Comparison of ENCODE assay signal across 6 cellular contexts in genomic region chr1:1068374-1069060, GRCh38. TPM values are rescaled to one million over a fixed set of nuclear protein-coding genes. Genes with fewer than 3 reads are reported as not detected.
DNase-seq lines count a peak whose midpoint lies in the region; ATAC-seq, FAIRE-seq and TF ChIP-seq lines count a peak whose summit lies in the region.

No MANE protein-coding gene starts in this region.

- BruUV-seq in Caco-2 (replicated peaks; lab: Mats Ljungman, UMichigan) (no TSS peak), GM12878 (replicated peaks; lab: Mats Ljungman, UMichigan) (no TSS peak)

- H3K27me3 ChIP-seq in Caco-2 (replicated peaks; ENCODE audit: control insufficient read depth, insufficient read depth, low read length) (no peaks in the 10 kb centered on the region), GM12878 (replicated peaks in 1 of 2; ENCODE audit: control insufficient read depth in 2 of 2, insufficient read depth in 2 of 2, low read length in 1 of 2) (no peaks in the 10 kb centered on the region), neuronal stem cell (ENCODE audit: control insufficient read depth in 3 of 3, insufficient read depth in 3 of 3, low read depth in 1 of 3, low read length in 3 of 3) (peaks cover 2 to 73% (median 26%) of the 10 kb centered on the region in 3 experiments), uterus (peaks cover 4 to 16% of the 10 kb centered on the region in 2 donors)

- no peaks in the 10 kb centered on the region for H4K20me1 ChIP-seq in GM12878 (ENCODE audit: control insufficient read depth, insufficient read depth)

- H3K4me2 ChIP-seq in GM12878 (ENCODE audit: control insufficient read depth, insufficient read depth) (peak overlapping the region; percentile 69), neuronal stem cell (ENCODE audit: insufficient read depth, low read length, poor library complexity, severe bottlenecking) (peak overlapping the region; percentile 69)

- H2BK15ac ChIP-seq in neuronal stem cell (ENCODE audit: low read length), result peak overlapping the region; percentile 71

- H3K79me1 ChIP-seq in neuronal stem cell (ENCODE audit: low read depth, low read length), result peaks cover 5% of the 10 kb centered on the region

- H3K23ac ChIP-seq in neuronal stem cell (ENCODE audit: low read depth, low read length, poor library complexity), result no peak overlapping the region

- peak overlapping the region; percentile 58 for H2BK12ac ChIP-seq in neuronal stem cell (ENCODE audit: low read length)

- POLR2A ChIA-PET in Caco-2 (lab: Charles Lee), result interaction anchor here (0.5 to 0.6 kb wide), 3 partner anchors 66 to 667 kb away, joined by 4 to 5 read pairs (median 4); partner anchors contain the start of gene PLEKHN1
- POLR2A ChIA-PET in GM12878 (lab: Charles Lee), result no interaction called here

- TF ChIP-seq EP300 in GM12878 (IDR thresholded peaks at IDR 0.05; ENCODE audit: borderline replicate concordance in 1 of 2, control insufficient read depth in 1 of 2, low read depth in 2 of 2, low read length in 2 of 2), result no peak

- no peak overlapping the region for H4K8ac ChIP-seq in neuronal stem cell (ENCODE audit: low read depth, low read length)

- TF ChIP-seq CTCF in Caco-2 (IDR thresholded peaks at IDR 0.05; ENCODE audit: insufficient read depth in 1 of 2, low read depth in 1 of 2, low read length in 1 of 2, severe bottlenecking in 1 of 2, unreplicated experiment in 1 of 2) (no peak), GM12878 (IDR thresholded peaks at IDR 0.05 in 2 of 3, conservative IDR thresholded peaks at IDR 0.05 in 1 of 3; ENCODE audit: control insufficient read depth in 2 of 3, extremely low read depth in 1 of 3, insufficient read depth in 1 of 3, low read depth in 3 of 3, low read length in 3 of 3) (no peak), uterus (IDR thresholded peaks at IDR 0.05) (no peak)

- H2BK5ac ChIP-seq in neuronal stem cell (ENCODE audit: low read length), result no peak overlapping the region

- H3K9ac ChIP-seq in GM12878 (ENCODE audit: control insufficient read depth, insufficient read depth, low read length) (no peak overlapping the region), neuronal stem cell (ENCODE audit: low read depth, low read length, poor library complexity) (no peak overlapping the region)

- CTCF ChIA-PET in Caco-2 (lab: Charles Lee) (no interaction called here), GM12878 (lab: Yijun Ruan, JAX) (interaction anchor here (0.9 kb wide), 1 partner anchor 35 kb away, joined by 3 read pairs; no protein-coding TSS in a partner anchor)

- no peak for TF ChIP-seq RAD21 in GM12878 (IDR thresholded peaks at IDR 0.05; ENCODE audit: insufficient read depth, low read depth, low read length)

- intact Hi-C loops in Caco-2 (cut with micrococcal nuclease; ENCODE audit: unreplicated experiment) (no loop called here), GM12878 (cut with micrococcal nuclease; ENCODE audit: unreplicated experiment) (loop anchor here (10.0 kb wide), 1 partner anchor 164 kb away; no protein-coding TSS in a partner anchor), uterus (cut with DNase I; ENCODE audit: low total_unique reads) (loop anchor here (5.0 to 10.0 kb wide), 2 partner anchors 36 to 84 kb away; partner anchors contain the start of gene PERM1)

- H2AK5ac ChIP-seq in neuronal stem cell (ENCODE audit: low read depth, low read length), result peak overlapping the region; percentile 94

- H3K36me3 ChIP-seq in Caco-2 (ENCODE audit: control insufficient read depth, insufficient read depth, low read length) (no peaks in the 10 kb centered on the region), GM12878 (ENCODE audit: control insufficient read depth in 2 of 2, insufficient read depth in 2 of 2, low read length in 1 of 2) (no peaks in the 10 kb centered on the region), neuronal stem cell (replicated peaks in 1 of 2; ENCODE audit: control insufficient read depth in 2 of 2, insufficient read depth in 2 of 2, low read length in 2 of 2) (no peaks in the 10 kb centered on the region), uterus (no peaks in the 10 kb centered on the region)

- no peak overlapping the region for H3K4ac ChIP-seq in neuronal stem cell (ENCODE audit: low read length)

- H3K27ac ChIP-seq in GM12878 (ENCODE audit: control insufficient read depth, insufficient read depth) (no peak overlapping the region), neuronal stem cell (replicated peaks; ENCODE audit: low read length) (no peak overlapping the region), uterus (no peak overlapping the region)

- H3K9me3 ChIP-seq in Caco-2 (no peaks in the 10 kb centered on the region), GM12878 (replicated peaks; ENCODE audit: control insufficient read depth, insufficient read depth, low read length) (no peaks in the 10 kb centered on the region), neuronal stem cell (replicated peaks in 1 of 2; ENCODE audit: control insufficient read depth in 2 of 2, insufficient read depth in 1 of 2, low read depth in 1 of 2, low read length in 2 of 2) (no peaks in the 10 kb centered on the region), uterus (no peaks in the 10 kb centered on the region)

- WGBS in GM12878 (ENCODE audit: insufficient coverage, insufficient replicate concordance, low lambda C conversion rate, missing lambda C conversion rate), result 7% methylated on average over 36 of the region's 63 CpGs
- no CpG with 5 or more reads among the region's 63 CpGs for WGBS in neuronal stem cell (ENCODE audit: extremely low coverage in 2 of 2, insufficient read length in 2 of 2, insufficient replicate concordance in 1 of 2), 2 donors

- peaks cover 8% of the 10 kb centered on the region for H3K36me3 Mint-ChIP-seq in Caco-2 (ENCODE audit: insufficient read depth, unreplicated experiment)

- DNase-seq in Caco-2, result peak; percentile 59 to 71
- DNase-seq in NCI-H146 treated with DMSO at 0.1 percent for 48 hours (lab: John Stamatoyannopoulos, UW; ENCODE audit: unreplicated experiment), result peak; percentile 5
- no peak for DNase-seq in GM12878 (ENCODE audit: low read depth, low spot score)
- no peak for DNase-seq in neuronal stem cell (ENCODE audit: low spot score)
- no peak for DNase-seq in cerebellar nuclear complex (lab: John Stamatoyannopoulos, UW)
- no peak for DNase-seq in uterus

- in situ Hi-C loops in GM12878 (cut with MboI), result no loop called here

- no peak for TF ChIP-seq POLR2A in GM12878 (IDR thresholded peaks at IDR 0.05; ENCODE audit: low read depth, low read length)
- TF ChIP-seq POLR2A in uterus (IDR thresholded peaks at IDR 0.05), result no peak

- H3K14ac ChIP-seq in neuronal stem cell (ENCODE audit: low read length), result peak overlapping the region; percentile 38

- H4K91ac ChIP-seq in neuronal stem cell (ENCODE audit: low read depth, low read length, poor library complexity), result no peak overlapping the region

- SMC1A ChIA-PET in GM12878 (lab: Charles Lee; ENCODE audit: uncharacterized antibody, unreplicated experiment), result no interaction called here

- H3K79me2 ChIP-seq in GM12878 (ENCODE audit: control insufficient read depth, insufficient read depth, low read length), result no peaks in the 10 kb centered on the region

- ATAC-seq in GM12878, result peak; percentile 3

- H3K4me1 ChIP-seq in Caco-2 (peaks cover 25% of the 10 kb centered on the region), GM12878 (ENCODE audit: control insufficient read depth, insufficient read depth, low read length) (peaks cover 19% of the 10 kb centered on the region), neuronal stem cell (ENCODE audit: control insufficient read depth in 2 of 2, insufficient read depth in 1 of 2, low read depth in 1 of 2, low read length in 2 of 2) (peaks cover 24 to 26% of the 10 kb centered on the region in 2 donors), uterus (peaks cover 0 to 12% of the 10 kb centered on the region in 2 donors)

- peak overlapping the region; percentile 85 for H3K18ac ChIP-seq in neuronal stem cell (ENCODE audit: low read length)

- H2AFZ ChIP-seq in GM12878 (ENCODE audit: control insufficient read depth, low read depth, low read length) (peak overlapping the region; percentile 33; the same call in 1 of the 2 replicates), neuronal stem cell (ENCODE audit: low read length) (peak overlapping the region; percentile 45)

- RAD21 ChIA-PET in GM12878 (lab: Charles Lee; ENCODE audit: unreplicated experiment), result no interaction called here

- no peaks in the 10 kb centered on the region for H3K27me3 Mint-ChIP-seq in Caco-2 (ENCODE audit: insufficient read depth, unreplicated experiment)

- peak overlapping the region; percentile 72 for H3K4me3 ChIP-seq in Caco-2 (ENCODE audit: low read depth, low read length)
- H3K4me3 ChIP-seq in GM12878, result peak overlapping the region; percentile 37; the same call in 1 of the 2 replicates
- H3K4me3 ChIP-seq in neuronal stem cell (ENCODE audit: low read length in 2 of 2), result peak overlapping the region in 1 of 2 donors; percentile 67
- H3K4me3 ChIP-seq in uterus, result peak overlapping the region in 1 of 2 donors; percentile 26

- peak overlapping the region; percentile 68 for H3K4me3 Mint-ChIP-seq in Caco-2 (ENCODE audit: unreplicated experiment)

- no peaks in the 10 kb centered on the region for H3K9me3 Mint-ChIP-seq in Caco-2 (ENCODE audit: unreplicated experiment)

- no peaks in the 10 kb centered on the region for H3K4me1 Mint-ChIP-seq in Caco-2 (ENCODE audit: low read depth, unreplicated experiment)

- no peak overlapping the region for H2BK120ac ChIP-seq in neuronal stem cell (ENCODE audit: low read depth, low read length)

- FAIRE-seq in GM12878 (lab: Jason Lieb, UNC), result no peak

- no peak overlapping the region for H3K27ac Mint-ChIP-seq in Caco-2 (ENCODE audit: unreplicated experiment)

RNA-seq across cellular contexts. Expression of gene RNF223, which starts 5.6 kb away (rescaled TPM):
- 0.56 and 0.57 TPM in 2 replicates for total RNA-seq in Caco-2 (2022)
- 0.33 TPM in 1 of 2 replicates, not detected in the other for total RNA-seq in GM12878 (2013; cell fraction: nucleolus; rRNA removed)
- 0.06 TPM in 1 of 2 replicates, not detected in the other for total RNA-seq in GM12878 (2014; rRNA removed)
- not detected in 2 replicates for total RNA-seq in GM12878 (2014; rRNA removed; fragmentation: Illumina TruSeq; extraction: Trizol)
- not detected in 2 replicates for total RNA-seq in GM12878 (2021)
- not detected for polyA plus RNA-seq in GM12878 (2011; ENCODE audit: low read depth)
- not detected in 2 replicates for polyA plus RNA-seq in GM12878 (2011; rRNA removed)
- not detected in 2 replicates for polyA plus RNA-seq in GM12878 (2011; cell fraction: cytosol; rRNA removed)
- not detected in 2 replicates for polyA plus RNA-seq in GM12878 (2011; cell fraction: nucleus; rRNA removed)
- polyA plus RNA-seq in GM12878 (2012), result 0.11 and 0.21 TPM in 2 replicates
- polyA plus RNA-seq in GM12878 (2014; fragmentation: Illumina TruSeq; extraction: Trizol), result not detected in 2 replicates
- polyA plus RNA-seq in GM12878 (2014; fragmentation: Nextera tagmentation; extraction: Ambion mirVana), result not detected
- polyA plus RNA-seq in GM12878 (2014; rRNA removed), result not detected in 2 replicates
- not detected for polyA plus RNA-seq in GM12878 (2016; fragmentation: Nextera tagmentation; extraction: Ambion mirVana)
- polyA minus RNA-seq in GM12878 (2011; rRNA and poly(A)+ RNA removed), result not detected in 2 replicates
- polyA minus RNA-seq in GM12878 (2011; cell fraction: cytosol; rRNA and poly(A)+ RNA removed), result not detected in 2 replicates
- not detected in 2 replicates for polyA minus RNA-seq in GM12878 (2011; cell fraction: nucleus; rRNA and poly(A)+ RNA removed)
- 0.03 TPM for polyA plus RNA-seq in neuronal stem cell (2013, experiment 1 of 2)
- polyA plus RNA-seq in neuronal stem cell (2013, experiment 2 of 2), result 0.01 TPM
- total RNA-seq in uterus, result not detected

RNA-seq across cellular contexts. Expression of gene C1orf159, which starts 47.4 kb away (rescaled TPM):
- total RNA-seq in Caco-2 (2022) (12.9 and 14.0 TPM in 2 replicates), GM12878 (2014; rRNA removed) (12.2 and 16.8 TPM in 2 replicates), GM12878 (2014; rRNA removed; fragmentation: Illumina TruSeq; extraction: Trizol) (2.3 and 3.0 TPM in 2 replicates), GM12878 (2021) (15.5 and 18.7 TPM in 2 replicates), uterus (10 to 100 TPM in 3 of 4 donors, 1 to 10 TPM in 1; 4.9 to 20.0 (median 17.9) TPM)
- 49.9 and 52.4 TPM in 2 replicates for total RNA-seq in GM12878 (2013; cell fraction: nucleolus; rRNA removed)
- 3.3 TPM for polyA plus RNA-seq in GM12878 (2011; ENCODE audit: low read depth)
- polyA plus RNA-seq in GM12878 (2011; rRNA removed) (1.9 and 5.1 TPM in 2 replicates), GM12878 (2014; fragmentation: Illumina TruSeq; extraction: Trizol) (0.24 and 1.3 TPM in 2 replicates), GM12878 (2014; fragmentation: Nextera tagmentation; extraction: Ambion mirVana) (under 1 TPM; 0.11 to 0.44 TPM), GM12878 (2014; rRNA removed) (23.4 TPM in 2 replicates), GM12878 (2016; fragmentation: Nextera tagmentation; extraction: Ambion mirVana) (10 to 100 TPM; 10.9 to 12.1 TPM)
- polyA plus RNA-seq in GM12878 (2011; cell fraction: cytosol; rRNA removed), result 7.7 and 14.7 TPM in 2 replicates
- polyA plus RNA-seq in GM12878 (2011; cell fraction: nucleus; rRNA removed), result 75.7 and 94.5 TPM in 2 replicates
- polyA plus RNA-seq in GM12878 (2012), result 8.7 and 10.2 TPM in 2 replicates
- polyA minus RNA-seq in GM12878 (2011; rRNA and poly(A)+ RNA removed), result 2.0 and 6.2 TPM in 2 replicates
- 4.1 and 5.5 TPM in 2 replicates for polyA minus RNA-seq in GM12878 (2011; cell fraction: cytosol; rRNA and poly(A)+ RNA removed)
- polyA minus RNA-seq in GM12878 (2011; cell fraction: nucleus; rRNA and poly(A)+ RNA removed), result 12.5 and 19.2 TPM in 2 replicates
- polyA plus RNA-seq in neuronal stem cell (2013, experiment 1 of 2), result 12.3 TPM
- 11.7 TPM for polyA plus RNA-seq in neuronal stem cell (2013, experiment 2 of 2)

RNA-seq across cellular contexts. Expression of gene AGRN, which starts 48.6 kb away (rescaled TPM):
- total RNA-seq in Caco-2 (2022), result 176 and 188 TPM in 2 replicates
- 203 and 241 TPM in 2 replicates for total RNA-seq in GM12878 (2013; cell fraction: nucleolus; rRNA removed)
- 10.0 and 11.0 TPM in 2 replicates for total RNA-seq in GM12878 (2014; rRNA removed)
- total RNA-seq in GM12878 (2014; rRNA removed; fragmentation: Illumina TruSeq; extraction: Trizol), result 3.1 and 3.6 TPM in 2 replicates
- total RNA-seq in GM12878 (2021), result 40.4 and 41.8 TPM in 2 replicates
- polyA plus RNA-seq in GM12878 (2011; ENCODE audit: low read depth), result 16.8 TPM
- polyA plus RNA-seq in GM12878 (2011; rRNA removed), result 13.3 and 21.7 TPM in 2 replicates
- 32.2 and 37.6 TPM in 2 replicates for polyA plus RNA-seq in GM12878 (2011; cell fraction: cytosol; rRNA removed)
- 468 and 475 TPM in 2 replicates for polyA plus RNA-seq in GM12878 (2011; cell fraction: nucleus; rRNA removed)
- 33.2 and 37.4 TPM in 2 replicates for polyA plus RNA-seq in GM12878 (2012)
- polyA plus RNA-seq in GM12878 (2014; fragmentation: Illumina TruSeq; extraction: Trizol), result 5.0 and 6.3 TPM in 2 replicates
- polyA plus RNA-seq in GM12878 (2014; fragmentation: Nextera tagmentation; extraction: Ambion mirVana), result under 1 TPM; 0.02 TPM
- 23.7 and 25.1 TPM in 2 replicates for polyA plus RNA-seq in GM12878 (2014; rRNA removed)
- under 1 TPM; 0.95 to 0.96 TPM for polyA plus RNA-seq in GM12878 (2016; fragmentation: Nextera tagmentation; extraction: Ambion mirVana)
- 27.1 and 40.5 TPM in 2 replicates for polyA minus RNA-seq in GM12878 (2011; rRNA and poly(A)+ RNA removed)
- 25.4 and 29.5 TPM in 2 replicates for polyA minus RNA-seq in GM12878 (2011; cell fraction: cytosol; rRNA and poly(A)+ RNA removed)
- polyA minus RNA-seq in GM12878 (2011; cell fraction: nucleus; rRNA and poly(A)+ RNA removed), result 65.0 and 71.8 TPM in 2 replicates
- 79.8 TPM for polyA plus RNA-seq in neuronal stem cell (2013, experiment 1 of 2)
- polyA plus RNA-seq in neuronal stem cell (2013, experiment 2 of 2), result 78.9 TPM
- total RNA-seq in uterus, result 10 to 100 TPM in 3 of 4 donors, 1 to 10 TPM in 1; 8.2 to 86.9 (median 26.2) TPM

RNA-seq across cellular contexts. Expression of gene ISG15, which starts 55.2 kb away (rescaled TPM):
- 55.5 and 63.1 TPM in 2 replicates for total RNA-seq in Caco-2 (2022)
- total RNA-seq in GM12878 (2013; cell fraction: nucleolus; rRNA removed), result 7.8 and 8.2 TPM in 2 replicates
- total RNA-seq in GM12878 (2014; rRNA removed), result 357 and 384 TPM in 2 replicates
- 72.7 and 74.1 TPM in 2 replicates for total RNA-seq in GM12878 (2014; rRNA removed; fragmentation: Illumina TruSeq; extraction: Trizol)
- total RNA-seq in GM12878 (2021), result 282 and 338 TPM in 2 replicates
- 95.7 TPM for polyA plus RNA-seq in GM12878 (2011; ENCODE audit: low read depth)
- polyA plus RNA-seq in GM12878 (2011; rRNA removed), result 108 and 314 TPM in 2 replicates
- 516 and 935 TPM in 2 replicates for polyA plus RNA-seq in GM12878 (2011; cell fraction: cytosol; rRNA removed)
- 365 and 403 TPM in 2 replicates for polyA plus RNA-seq in GM12878 (2011; cell fraction: nucleus; rRNA removed)
- 362 and 375 TPM in 2 replicates for polyA plus RNA-seq in GM12878 (2012)
- polyA plus RNA-seq in GM12878 (2014; fragmentation: Illumina TruSeq; extraction: Trizol), result 1.3 and 7.8 TPM in 2 replicates
- 100 to 1,000 TPM in 1 of 2 experiments, 10 to 100 TPM in 1; 68.9 to 126 TPM for polyA plus RNA-seq in GM12878 (2014; fragmentation: Nextera tagmentation; extraction: Ambion mirVana)
- 378 and 409 TPM in 2 replicates for polyA plus RNA-seq in GM12878 (2014; rRNA removed)
- 100 to 1,000 TPM; 266 to 307 TPM for polyA plus RNA-seq in GM12878 (2016; fragmentation: Nextera tagmentation; extraction: Ambion mirVana)
- 73.1 and 231 TPM in 2 replicates for polyA minus RNA-seq in GM12878 (2011; rRNA and poly(A)+ RNA removed)
- 81.3 and 93.7 TPM in 2 replicates for polyA minus RNA-seq in GM12878 (2011; cell fraction: cytosol; rRNA and poly(A)+ RNA removed)
- 59.8 and 76.6 TPM in 2 replicates for polyA minus RNA-seq in GM12878 (2011; cell fraction: nucleus; rRNA and poly(A)+ RNA removed)
- polyA plus RNA-seq in neuronal stem cell (2013, experiment 1 of 2), result 44.0 TPM
- 44.5 TPM for polyA plus RNA-seq in neuronal stem cell (2013, experiment 2 of 2)
- total RNA-seq in uterus, result 10 to 100 TPM in 2 of 4 donors, 1 to 10 TPM in 2; 1.8 to 27.2 (median 15.2) TPM

Comparison
In these comparisons a context has a peak if more than half of its experiments do, and no peak if none do; other contexts are left out.
1. DNase-seq: peak in Caco-2 (2 of 2) and NCI-H146 treated with DMSO at 0.1 percent for 48 hours (single experiment); none in GM12878 (single experiment), neuronal stem cell (single experiment), cerebellar nuclear complex (0 of 2) and uterus (0 of 2).